8 cellular contexts compared by ENCODE assay signal in the genomic region with DNA sequence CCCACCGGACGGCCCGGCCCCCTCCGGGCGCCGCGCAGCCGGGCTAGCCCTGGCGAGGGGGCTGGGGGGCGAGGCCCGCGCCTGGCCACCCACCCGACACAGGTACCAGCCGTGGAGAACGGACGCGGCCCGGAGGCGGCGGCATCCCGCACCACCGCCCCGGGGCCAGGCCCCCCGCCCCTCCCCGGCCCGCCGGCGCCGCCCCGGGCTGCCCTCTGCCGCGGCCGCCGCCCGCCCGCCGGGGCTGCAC. TPM values are rescaled to one million over a fixed set of nuclear protein-coding genes. Genes with fewer than 3 reads are reported as not detected.
A peak's percentile ranks its signal among the peaks of the same experiment; 100 is the strongest.
DNase-seq lines count a peak whose midpoint lies in the region; ATAC-seq and TF ChIP-seq lines count a peak whose summit lies in the region.

No MANE protein-coding gene starts in this region.

- peak overlapping the region; percentile 89 to 98 (median 95) for H3K27ac ChIP-seq in gastroesophageal sphincter
- peak overlapping the region; percentile 96 for H3K27ac ChIP-seq in suprapubic skin

- no peak for TF ChIP-seq CTCF in gastroesophageal sphincter (IDR thresholded peaks at IDR 0.05)
- no peak for TF ChIP-seq CTCF in suprapubic skin (IDR thresholded peaks at IDR 0.05)

- TF ChIP-seq POLR2A in gastroesophageal sphincter (IDR thresholded peaks at IDR 0.05) (no peak), suprapubic skin (IDR thresholded peaks at IDR 0.05) (no peak)

- ATAC-seq in GM21515 (IDR thresholded peaks at IDR 0.05; ENCODE audit: unreplicated experiment) (peak; percentile 19), gastroesophageal sphincter (peak; percentile 18)

- peak; percentile 56 for DNase-seq in 8988T
- DNase-seq in NCI-H774 (lab: John Stamatoyannopoulos, UW): peak; percentile 32
- DNase-seq in suprapubic skin (ENCODE audit: low spot score in 2 of 2): no peak
- no peak for DNase-seq in NCI-H1105 (lab: John Stamatoyannopoulos, UW)
- DNase-seq in NAMALWA (ENCODE audit: low spot score): no peak
- DNase-seq in NCI-H446 treated with DMSO at 0.1 percent for 48 hours (lab: John Stamatoyannopoulos, UW): no peak

- H3K4me3 ChIP-seq in gastroesophageal sphincter (peak overlapping the region; percentile 88 to 91), suprapubic skin (peak overlapping the region; percentile 85)

- H3K9me3 ChIP-seq in gastroesophageal sphincter (no peaks in the 10 kb centered on the region), suprapubic skin (no peaks in the 10 kb centered on the region)

- H3K4me1 ChIP-seq in gastroesophageal sphincter (peaks cover 11 to 69% (median 20%) of the 10 kb centered on the region in 3 donors), suprapubic skin (peaks cover 53% of the 10 kb centered on the region)

- H3K36me3 ChIP-seq in gastroesophageal sphincter: no peaks in the 10 kb centered on the region
- H3K36me3 ChIP-seq in suprapubic skin: no peaks in the 10 kb centered on the region

- no CpG with 5 or more reads among the region's 37 CpGs for WGBS in gastroesophageal sphincter (ENCODE audit: low coverage in 1 of 2), 2 donors
- 0% methylated on average over 1 of the region's 37 CpGs for WGBS in suprapubic skin

- TF ChIP-seq EP300 in gastroesophageal sphincter (IDR thresholded peaks at IDR 0.05): no peak
- no peak for TF ChIP-seq EP300 in suprapubic skin (IDR thresholded peaks at IDR 0.05)

- H3K27me3 ChIP-seq in gastroesophageal sphincter (no peaks in the 10 kb centered on the region), suprapubic skin (no peaks in the 10 kb centered on the region)

RNA-seq across cellular contexts. Expression of a gene that starts 0.4 kb away (rescaled TPM):
- total RNA-seq in gastroesophageal sphincter (10 to 100 TPM; 48.6 to 64.2 (median 58.6) TPM), suprapubic skin (10 to 100 TPM; 18.3 to 38.3 (median 27.7) TPM)

Comparison
In these comparisons a context has a peak if more than half of its experiments do, and no peak if none do; other contexts are left out.
1. DNase-seq: peak in 8988T (single experiment) and NCI-H774 (single experiment); none in suprapubic skin (0 of 2), NCI-H1105 (single experiment), NAMALWA (single experiment) and NCI-H446 treated with DMSO at 0.1 percent for 48 hours (single experiment).